In genomic region chr7:55101359-55101758, GRCh38 we compare ENCODE assay signal across 1 cellular context.
TF ChIP-seq lines count a peak whose summit lies in the region.

No MANE protein-coding gene starts in this region.

TF ChIP-seq in WTC11, 78 proteins besides CTCF, POLR2A, EP300 and RAD21:
- TF ChIP-seq ZNF281 (CRISPR knock-in tag; IDR thresholded peaks at IDR 0.05) (no peak), NR2C2 (CRISPR knock-in tag; IDR thresholded peaks at IDR 0.05) (no peak), ZNF219 (CRISPR knock-in tag; IDR thresholded peaks at IDR 0.05; ENCODE audit: borderline replicate concordance) (no peak), SMAD4 (CRISPR knock-in tag; IDR thresholded peaks at IDR 0.05) (no peak), ZBTB21 (CRISPR knock-in tag; IDR thresholded peaks at IDR 0.05; ENCODE audit: borderline replicate concordance) (no peak)
